ENCODE assay signal across 8 cellular contexts in genomic region chr1:152048641-152048970, GRCh38. TPM values are rescaled to one million over a fixed set of nuclear protein-coding genes. Genes with fewer than 3 reads are reported as not detected.
DNase-seq lines count a peak whose midpoint lies in the region; ATAC-seq and TF ChIP-seq lines count a peak whose summit lies in the region.

No MANE protein-coding gene starts in this region.

- TF ChIP-seq CTCF in BE2C (IDR thresholded peaks at IDR 0.05; ENCODE audit: low read depth, low read length) (no peak), MM.1S (IDR thresholded peaks at IDR 0.05; ENCODE audit: low read length) (no peak)

- no peaks in the 10 kb centered on the region for H4K20me1 ChIP-seq in MM.1S (ENCODE audit: insufficient read depth, low read length)

- peak overlapping the region; percentile 90 for H3K27ac ChIP-seq in MM.1S (ENCODE audit: low read length)
- peak overlapping the region; percentile 89 for H3K27ac ChIP-seq in ectodermal cell (ENCODE audit: insufficient read depth, low read depth, low read length, poor library complexity, severe bottlenecking)
- peak overlapping the region; percentile 68 for H3K27ac ChIP-seq in neuronal stem cell (replicated peaks; ENCODE audit: low read length)

- DNase-seq in BE2C (no peak), MM.1S (no peak), neuronal stem cell (ENCODE audit: low spot score) (no peak), retina (no peak), CD1c-positive myeloid dendritic cell (ENCODE audit: extremely low spot score) (no peak), glomerular visceral epithelial cell (ENCODE audit: extremely low spot score) (no peak)

- H2BK15ac ChIP-seq in neuronal stem cell (ENCODE audit: low read length): no peak overlapping the region

- H3K14ac ChIP-seq in neuronal stem cell (ENCODE audit: low read length): no peak overlapping the region

- H3K18ac ChIP-seq in neuronal stem cell (ENCODE audit: low read length): peak overlapping the region; percentile 73

- 53 to 55% methylated on average over 2 of the region's 3 CpGs for WGBS in ectodermal cell, 2 experiments
- WGBS in neuronal stem cell (ENCODE audit: extremely low coverage in 2 of 2, insufficient read length in 2 of 2, insufficient replicate concordance in 1 of 2), 2 donors: no CpG with 5 or more reads among the region's 3 CpGs

- no peaks in the 10 kb centered on the region for H3K36me3 ChIP-seq in BE2C
- H3K36me3 ChIP-seq in MM.1S (replicated peaks; ENCODE audit: insufficient read depth, low read length): no peaks in the 10 kb centered on the region
- no peaks in the 10 kb centered on the region for H3K36me3 ChIP-seq in ectodermal cell (ENCODE audit: control insufficient read depth, insufficient read depth, low read length)
- no peaks in the 10 kb centered on the region for H3K36me3 ChIP-seq in neuronal stem cell (replicated peaks in 1 of 2; ENCODE audit: control insufficient read depth in 2 of 2, insufficient read depth in 2 of 2, low read length in 2 of 2)

- H2BK12ac ChIP-seq in neuronal stem cell (ENCODE audit: low read length): no peak overlapping the region

- peak overlapping the region; percentile 21 for H2BK5ac ChIP-seq in neuronal stem cell (ENCODE audit: low read length)

- no peak for ATAC-seq in activated CD4-positive, CD25-positive, alpha-beta regulatory T cell treated with anti-CD3 and anti-CD28 coated beads, Interleukin-2, amount 50 U/mL, for 24 hours

- H3K9me2 ChIP-seq in MM.1S (replicated peaks; ENCODE audit: insufficient read depth, low read length): no peaks in the 10 kb centered on the region

- H3K79me1 ChIP-seq in neuronal stem cell (ENCODE audit: low read depth, low read length): no peaks in the 10 kb centered on the region

- H3F3A ChIP-seq in MM.1S (ENCODE audit: insufficient read depth, low read length): peaks cover 23% of the 10 kb centered on the region

- no peaks in the 10 kb centered on the region for H3K9me3 ChIP-seq in BE2C
- no peaks in the 10 kb centered on the region for H3K9me3 ChIP-seq in MM.1S (replicated peaks; ENCODE audit: insufficient read depth, low read length)
- no peaks in the 10 kb centered on the region for H3K9me3 ChIP-seq in ectodermal cell (ENCODE audit: control insufficient read depth, low read length)
- H3K9me3 ChIP-seq in neuronal stem cell (replicated peaks in 1 of 2; ENCODE audit: control insufficient read depth in 2 of 2, insufficient read depth in 1 of 2, low read depth in 1 of 2, low read length in 2 of 2): no peaks in the 10 kb centered on the region

- H2BK120ac ChIP-seq in neuronal stem cell (ENCODE audit: low read depth, low read length): no peak overlapping the region

- H3K4me2 ChIP-seq in MM.1S (ENCODE audit: low read depth, low read length) (peak overlapping the region; percentile 71), neuronal stem cell (ENCODE audit: insufficient read depth, low read length, poor library complexity, severe bottlenecking) (peak overlapping the region; percentile 37)

- H3K9ac ChIP-seq in MM.1S (ENCODE audit: low read length) (peak overlapping the region; percentile 75), neuronal stem cell (ENCODE audit: low read depth, low read length, poor library complexity) (no peak overlapping the region)

- H4K91ac ChIP-seq in neuronal stem cell (ENCODE audit: low read depth, low read length, poor library complexity): no peak overlapping the region

- H4K8ac ChIP-seq in neuronal stem cell (ENCODE audit: low read depth, low read length): no peak overlapping the region

- H3K4ac ChIP-seq in neuronal stem cell (ENCODE audit: low read length): no peak overlapping the region

- H2AK5ac ChIP-seq in neuronal stem cell (ENCODE audit: low read depth, low read length): no peak overlapping the region

- H3K27me3 ChIP-seq in BE2C (peaks cover 10% of the 10 kb centered on the region), MM.1S (replicated peaks; ENCODE audit: insufficient read depth, low read length) (no peaks in the 10 kb centered on the region), ectodermal cell (ENCODE audit: control insufficient read depth, insufficient read depth, low read length, poor library complexity, severe bottlenecking) (no peaks in the 10 kb centered on the region), neuronal stem cell (ENCODE audit: control insufficient read depth in 3 of 3, insufficient read depth in 3 of 3, low read depth in 1 of 3, low read length in 3 of 3) (peaks cover 0 to 22% (median 2%) of the 10 kb centered on the region in 3 experiments)

- H3K23ac ChIP-seq in neuronal stem cell (ENCODE audit: low read depth, low read length, poor library complexity): no peak overlapping the region

- H2AFZ ChIP-seq in MM.1S (ENCODE audit: low read length) (peak overlapping the region; percentile 76), neuronal stem cell (ENCODE audit: low read length) (peak overlapping the region; percentile 96)

- H3K79me2 ChIP-seq in MM.1S (ENCODE audit: low read length): no peaks in the 10 kb centered on the region

- H3K4me1 ChIP-seq in BE2C (peaks cover 4% of the 10 kb centered on the region; the same call in 1 of the 2 replicates), MM.1S (ENCODE audit: low read length) (peaks cover 18% of the 10 kb centered on the region), ectodermal cell (ENCODE audit: control insufficient read depth, insufficient read depth, low read length) (peaks cover 6% of the 10 kb centered on the region), neuronal stem cell (ENCODE audit: control insufficient read depth in 2 of 2, insufficient read depth in 1 of 2, low read depth in 1 of 2, low read length in 2 of 2) (peaks cover 8 to 13% of the 10 kb centered on the region in 2 donors)

- H3K4me3 ChIP-seq in BE2C (ENCODE audit: low read depth, low read length): peak overlapping the region; percentile 46
- peak overlapping the region; percentile 58 for H3K4me3 ChIP-seq in MM.1S (ENCODE audit: low read length)
- no peak overlapping the region for H3K4me3 ChIP-seq in ectodermal cell (ENCODE audit: insufficient read depth, low read depth, low read length)
- peak overlapping the region in 1 of 2 donors; percentile 36 for H3K4me3 ChIP-seq in neuronal stem cell (ENCODE audit: low read length in 2 of 2)

RNA-seq across cellular contexts. Expression of gene S100A11, which starts 11.8 kb away (rescaled TPM):
- polyA plus RNA-seq in BE2C (2012; ENCODE audit: insufficient read depth, insufficient read length, low read depth): 165 TPM
- polyA plus RNA-seq in ectodermal cell (2013, experiment 1 of 4): 62.8 TPM
- 53.9 TPM for polyA plus RNA-seq in ectodermal cell (2013, experiment 2 of 4)
- polyA plus RNA-seq in ectodermal cell (2013, experiment 3 of 4): 64.2 TPM
- polyA plus RNA-seq in ectodermal cell (2013, experiment 4 of 4): 67.1 TPM
- 13.5 TPM for polyA plus RNA-seq in neuronal stem cell (2013, experiment 1 of 2)
- 14.0 TPM for polyA plus RNA-seq in neuronal stem cell (2013, experiment 2 of 2)

RNA-seq across cellular contexts. Expression of gene TCHHL1, which starts 40.3 kb away (rescaled TPM):
- polyA plus RNA-seq in BE2C (2012; ENCODE audit: insufficient read depth, insufficient read length, low read depth): not detected
- not detected for polyA plus RNA-seq in ectodermal cell (2013, experiment 1 of 4)
- polyA plus RNA-seq in ectodermal cell (2013, experiment 2 of 4): not detected
- not detected for polyA plus RNA-seq in ectodermal cell (2013, experiment 3 of 4)
- not detected for polyA plus RNA-seq in ectodermal cell (2013, experiment 4 of 4)
- polyA plus RNA-seq in neuronal stem cell (2013, experiment 1 of 2): not detected
- polyA plus RNA-seq in neuronal stem cell (2013, experiment 2 of 2): not detected

RNA-seq across cellular contexts. Expression of gene S100A10, which starts 54.9 kb away (rescaled TPM):
- polyA plus RNA-seq in BE2C (2012; ENCODE audit: insufficient read depth, insufficient read length, low read depth): not detected
- polyA plus RNA-seq in ectodermal cell (2013, experiment 1 of 4): 25.2 TPM
- 22.1 TPM for polyA plus RNA-seq in ectodermal cell (2013, experiment 2 of 4)
- 39.9 TPM for polyA plus RNA-seq in ectodermal cell (2013, experiment 3 of 4)
- 32.7 TPM for polyA plus RNA-seq in ectodermal cell (2013, experiment 4 of 4)
- polyA plus RNA-seq in neuronal stem cell (2013, experiment 1 of 2): 3.4 TPM
- 3.2 TPM for polyA plus RNA-seq in neuronal stem cell (2013, experiment 2 of 2)
